ENCODE assay signal across 10 cellular contexts in the genomic region with DNA sequence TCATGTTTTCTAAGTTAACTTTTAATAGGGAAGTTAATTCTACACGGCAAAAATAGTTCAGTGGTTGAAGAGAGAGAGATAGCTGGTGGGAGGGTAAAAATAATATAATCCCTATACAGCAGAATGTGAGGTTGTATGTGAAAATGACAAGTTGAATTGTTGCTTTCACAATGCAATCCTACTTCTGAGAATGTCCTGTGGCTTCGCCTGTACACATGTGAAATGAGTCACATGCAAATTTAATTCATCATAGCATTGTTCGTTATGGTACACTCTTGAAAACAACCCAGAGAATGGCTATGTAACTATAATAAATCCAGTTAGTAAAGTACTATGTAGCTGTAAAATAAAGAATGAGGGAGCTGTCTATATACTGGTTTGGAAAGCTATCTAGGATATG. TPM values are rescaled to one million over a fixed set of nuclear protein-coding genes. Genes with fewer than 3 reads are reported as not detected.
DNase-seq lines count a peak whose midpoint lies in the region; ATAC-seq, FAIRE-seq and TF ChIP-seq lines count a peak whose summit lies in the region.
"Had no signal": no experiment of that assay in that cellular context is flagged by ENCODE, and none has a peak within 500 bp of the region (broad histone marks: within the 10 kb centered on the region; RNA-seq: fewer than 3 reads in every experiment).

No MANE protein-coding gene starts in this region.

- H4K20me1 ChIP-seq in H9 (ENCODE audit: control insufficient read depth, insufficient read depth, insufficient read length) = no peaks in the 10 kb centered on the region

- no peak overlapping the region for H3K18ac ChIP-seq in H9 (ENCODE audit: insufficient read length, low read depth, low read length)

- H3K4me1 Mint-ChIP-seq in Calu3 (ENCODE audit: low read depth, unreplicated experiment) = peaks cover 31% of the 10 kb centered on the region
- peaks cover 0 to 3% of the 10 kb centered on the region in 2 experiments; a peak in 2 of 4 replicates for H3K4me1 Mint-ChIP-seq in H9

- no peak overlapping the region for H2BK20ac ChIP-seq in H9 (ENCODE audit: low read depth, low read length, poor library complexity, severe bottlenecking)

- no peak overlapping the region for H2BK5ac ChIP-seq in H9 (ENCODE audit: insufficient read length, low read length)

- H2BK12ac ChIP-seq in H9 (ENCODE audit: insufficient read length, low read depth, low read length) = no peak overlapping the region

- H3K4me3 Mint-ChIP-seq in Calu3 (ENCODE audit: low read depth, unreplicated experiment) = no peak overlapping the region
- no peak overlapping the region for H3K4me3 Mint-ChIP-seq in H9

- no peak overlapping the region for H3K14ac ChIP-seq in H9 (ENCODE audit: insufficient read depth, low read length)

- no peak for FAIRE-seq in bronchial epithelial cell (lab: Jason Lieb, UNC)
- FAIRE-seq: G401.6 had no signal

- no peak overlapping the region for H3K4me2 ChIP-seq in H9 (ENCODE audit: insufficient read depth, insufficient read length, low read length)

- H2AFZ ChIP-seq in H9 (ENCODE audit: low read length) = no peak overlapping the region

- peaks cover 2% of the 10 kb centered on the region for H3K36me3 ChIP-seq in bronchial epithelial cell (ENCODE audit: control insufficient read depth, insufficient read depth, low read length)
- peaks cover 0 to 8% of the 10 kb centered on the region in 2 donors for H3K36me3 ChIP-seq in vagina

- no peak overlapping the region for H4K8ac ChIP-seq in H9 (replicated peaks; ENCODE audit: insufficient read length, low read depth, low read length)

- TF ChIP-seq CTCF in Calu3 (IDR thresholded peaks at IDR 0.05; ENCODE audit: unreplicated experiment) (no peak), bronchial epithelial cell (IDR thresholded peaks at IDR 0.05; ENCODE audit: insufficient read depth, low read length, severe bottlenecking) (no peak), H9 (conservative IDR thresholded peaks at IDR 0.05) (no peak), vagina (IDR thresholded peaks at IDR 0.05) (no peak)

- H3K56ac ChIP-seq in H9 (ENCODE audit: insufficient read length, low read depth, low read length) = no peak overlapping the region

- DNase-seq in Calu3 (no peak), bronchial epithelial cell (ENCODE audit: low read depth) (peak; percentile 68), H9 (no peak), anterior cingulate cortex (lab: John Stamatoyannopoulos, UW) (no peak), hypothalamus (lab: John Stamatoyannopoulos, UW) (no peak), vagina (ENCODE audit: extremely low spot score in 2 of 2) (no peak)
- DNase-seq: Right ventricle myocardium superior had no signal

- no peak for TF ChIP-seq POLR2A in vagina (IDR thresholded peaks at IDR 0.05)

- H3K23me2 ChIP-seq in H9 (ENCODE audit: insufficient read length, low read depth, low read length, poor library complexity, severe bottlenecking) = no peaks in the 10 kb centered on the region

- H3K27me3 Mint-ChIP-seq in Calu3 (ENCODE audit: unreplicated experiment) = no peaks in the 10 kb centered on the region
- H3K27me3 Mint-ChIP-seq in H9 (ENCODE audit: low read depth) = no peaks in the 10 kb centered on the region

- no peaks in the 10 kb centered on the region for H3K9me3 Mint-ChIP-seq in Calu3 (ENCODE audit: low read depth, unreplicated experiment)
- no peaks in the 10 kb centered on the region for H3K9me3 Mint-ChIP-seq in H9

- H3K36me3 Mint-ChIP-seq in Calu3 (ENCODE audit: insufficient read depth, unreplicated experiment) (peaks cover 7% of the 10 kb centered on the region), H9 (ENCODE audit: insufficient read depth in 1 of 3, low read depth in 3 of 3) (no peaks in the 10 kb centered on the region)

- H3K79me1 ChIP-seq in H9 (ENCODE audit: insufficient read depth, low read depth, low read length, poor library complexity, severe bottlenecking) = no peaks in the 10 kb centered on the region

- ATAC-seq in GM19452 (IDR thresholded peaks at IDR 0.05; ENCODE audit: unreplicated experiment) (peak; percentile 98), HG03280 (IDR thresholded peaks at IDR 0.05; ENCODE audit: unreplicated experiment) (peak; percentile 99)

- H4K5ac ChIP-seq in H9 (ENCODE audit: insufficient read length, low read depth, low read length) = no peak overlapping the region

- no peaks in the 10 kb centered on the region for H3K4me1 ChIP-seq in H9 (ENCODE audit: insufficient read depth, low read length)
- peaks cover 12% of the 10 kb centered on the region for H3K4me1 ChIP-seq in vagina

- H3K23ac ChIP-seq in H9 (ENCODE audit: insufficient read length, low read depth, low read length) = no peak overlapping the region

- H3K9ac ChIP-seq in H9 (ENCODE audit: extremely low read depth, insufficient read length, low read length) = no peak overlapping the region

- no peaks in the 10 kb centered on the region for H3K79me2 ChIP-seq in H9 (ENCODE audit: insufficient read depth, low read length)

- no CpG with 5 or more reads among the region's 3 CpGs for WGBS in H9 (ENCODE audit: extremely low coverage, insufficient read length, low lambda C conversion rate)

- H2BK15ac ChIP-seq in H9 (ENCODE audit: low read depth, low read length) = no peak overlapping the region

- H3K27ac ChIP-seq in H9 (ENCODE audit: insufficient read length, low read depth, low read length) (no peak overlapping the region), vagina (no peak overlapping the region)

- H2BK120ac ChIP-seq in H9 (ENCODE audit: low read depth, low read length, poor library complexity, severe bottlenecking) = no peak overlapping the region

- peak overlapping the region; percentile 75 for H3K27ac Mint-ChIP-seq in Calu3 (ENCODE audit: unreplicated experiment)
- H3K27ac Mint-ChIP-seq in H9 = no peak overlapping the region

- no peak overlapping the region for H3K4me3 ChIP-seq in bronchial epithelial cell (ENCODE audit: low read depth, low read length)
- no peak overlapping the region for H3K4me3 ChIP-seq in vagina

- no peak overlapping the region for H3K4ac ChIP-seq in H9 (ENCODE audit: low read depth, low read length)

- CTCF ChIA-PET in Calu3 (lab: Charles Lee) = no interaction called here

- no peak overlapping the region for H3T11ph ChIP-seq in H9 (ENCODE audit: low read length)

- no TSS peak for BruUV-seq in Calu3 (replicated peaks; lab: Mats Ljungman, UMichigan)

- H3K27me3 ChIP-seq in bronchial epithelial cell (ENCODE audit: control insufficient read depth, insufficient read depth, low read length) (no peaks in the 10 kb centered on the region), H9 (ENCODE audit: insufficient read depth, low read length) (no peaks in the 10 kb centered on the region), vagina (no peaks in the 10 kb centered on the region)

- H3K9me3 ChIP-seq in H9 (ENCODE audit: control insufficient read depth, low read depth, low read length) (no peaks in the 10 kb centered on the region), vagina (no peaks in the 10 kb centered on the region)

- intact Hi-C loops in Calu3 (cut with micrococcal nuclease; ENCODE audit: unreplicated experiment) (no loop called here), vagina (cut with DNase I) (no loop called here)

- no peak overlapping the region for H2AK5ac ChIP-seq in H9 (ENCODE audit: insufficient read length, low read length)

- H4K91ac ChIP-seq in H9 (ENCODE audit: insufficient read length, low read depth, low read length) = no peak overlapping the region

RNA-seq across cellular contexts. Expression of a gene that starts 46.1 kb away (rescaled TPM):
- total RNA-seq in Calu3 (2022) (13.9 and 15.1 TPM in 2 replicates), bronchial epithelial cell (20.9 and 25.3 TPM in 2 replicates), H9 (2021) (11.5 and 11.7 TPM in 2 replicates), vagina (18.4 TPM)
